Comparison of ENCODE assay signal across 15 cellular contexts in genomic region chr5:150541895-150542294, GRCh38. TPM values are rescaled to one million over a fixed set of nuclear protein-coding genes. Genes with fewer than 3 reads are reported as not detected.
DNase-seq lines count a peak whose midpoint lies in the region; ATAC-seq and TF ChIP-seq lines count a peak whose summit lies in the region.
"Had no signal": no experiment of that assay in that cellular context is flagged by ENCODE, and none has a peak within 500 bp of the region (broad histone marks: within the 10 kb centered on the region; RNA-seq: fewer than 3 reads in every experiment).

No MANE protein-coding gene starts in this region.

- H3K9me2 ChIP-seq in PC-3 (replicated peaks; ENCODE audit: low read length) = no peaks in the 10 kb centered on the region

- H3K4me1 Mint-ChIP-seq in osteocyte (ENCODE audit: unreplicated experiment) (peaks cover 28% of the 10 kb centered on the region), WTC11 (peaks cover 2% of the 10 kb centered on the region)
- H3K4me1 Mint-ChIP-seq: activated T-helper 17 cell treated with anti-CD3 and anti-CD28 coated beads, Interleukin-2, amount 50 U/mL, for 72 hours; immature natural killer cell; natural killer cell had no signal

- H3K4me3 ChIP-seq in AG04450 (ENCODE audit: low read depth, low read length) = no peak overlapping the region
- H3K4me3 ChIP-seq in PC-3 (ENCODE audit: low read length) = no peak overlapping the region
- no peak overlapping the region for H3K4me3 ChIP-seq in esophagus squamous epithelium
- H3K4me3 ChIP-seq: K562 had no signal

- intact Hi-C loops in PC-3 (cut with micrococcal nuclease) = no loop called here
- intact Hi-C loops in esophagus squamous epithelium (cut with DNase I) = loop anchor here (5.0 kb wide), 1 partner anchor 85 kb away; no protein-coding TSS in a partner anchor

- no peak for TF ChIP-seq CTCF in AG04450 (IDR thresholded peaks at IDR 0.05; ENCODE audit: low read depth, low read length)
- no peak for TF ChIP-seq CTCF in PC-3 (conservative IDR thresholded peaks at IDR 0.05; ENCODE audit: low read depth, low read length)
- no peak for TF ChIP-seq CTCF in esophagus squamous epithelium (IDR thresholded peaks at IDR 0.05)
- TF ChIP-seq CTCF in osteocyte (IDR thresholded peaks at IDR 0.05) = no peak
- TF ChIP-seq CTCF in WTC11 (IDR thresholded peaks at IDR 0.05) = no peak

- no peaks in the 10 kb centered on the region for H3K27me3 Mint-ChIP-seq in osteocyte (ENCODE audit: unreplicated experiment)
- H3K27me3 Mint-ChIP-seq in WTC11 (ENCODE audit: low read depth) = no peaks in the 10 kb centered on the region
- H3K27me3 Mint-ChIP-seq: activated T-helper 17 cell treated with anti-CD3 and anti-CD28 coated beads, Interleukin-2, amount 50 U/mL, for 72 hours had no signal

- no peak overlapping the region for H3K9ac ChIP-seq in PC-3 (ENCODE audit: low read length)

- no TSS peak for BruUV-seq in PC-3 (replicated peaks; lab: Mats Ljungman, UMichigan)

- no peak for DNase-seq in AG04450 (ENCODE audit: low read depth, low spot score)
- DNase-seq in PC-3 = peak; percentile 56
- DNase-seq in esophagus squamous epithelium (lab: John Stamatoyannopoulos, UW) = no peak
- DNase-seq in osteocyte (ENCODE audit: extremely low spot score, unreplicated experiment) = no peak
- DNase-seq in WTC11 (ENCODE audit: low spot score) = no peak
- DNase-seq in NOMO-1 (lab: John Stamatoyannopoulos, UW; ENCODE audit: unreplicated experiment in 2 of 2) = no peak
- DNase-seq: activated CD4-positive, alpha-beta T cell treated with anti-CD3 and anti-CD28 coated beads for 4 hours; immature natural killer cell; natural killer cell; NCI-H2081; NK-92 treated with Interleukin-12 subunit alpha and Interleukin-12 subunit beta, amount 100 ng/mL, for 24 hours had no signal

- no peaks in the 10 kb centered on the region for H4K20me1 ChIP-seq in PC-3 (ENCODE audit: low read length)

- peak overlapping the region; percentile 93 for H3K27ac Mint-ChIP-seq in osteocyte (ENCODE audit: unreplicated experiment)
- no peak overlapping the region for H3K27ac Mint-ChIP-seq in WTC11
- H3K27ac Mint-ChIP-seq: activated T-helper 17 cell treated with anti-CD3 and anti-CD28 coated beads, Interleukin-2, amount 50 U/mL, for 72 hours; immature natural killer cell; natural killer cell had no signal

- H2AFZ ChIP-seq in PC-3 (ENCODE audit: low read length) = no peak overlapping the region

- H3K9me3 Mint-ChIP-seq in osteocyte (ENCODE audit: unreplicated experiment) (no peaks in the 10 kb centered on the region), WTC11 (peaks cover 10% of the 10 kb centered on the region)
- H3K9me3 Mint-ChIP-seq: activated T-helper 17 cell treated with anti-CD3 and anti-CD28 coated beads, Interleukin-2, amount 50 U/mL, for 72 hours; immature natural killer cell; natural killer cell had no signal

- POLR2A ChIA-PET in AG04450 (lab: Yijun Ruan, JAX) (interaction anchor here (1.1 kb wide), 1 partner anchor 83 kb away, joined by 3 read pairs; no protein-coding TSS in a partner anchor), PC-3 (lab: Charles Lee; ENCODE audit: unreplicated experiment) (no interaction called here), WTC11 (lab: Charles Lee) (no interaction called here)

- H3K9me3 ChIP-seq in AG04450 (ENCODE audit: control insufficient read depth, insufficient read depth, low read length) (no peaks in the 10 kb centered on the region; the same call in 1 of the 2 replicates), PC-3 (ENCODE audit: low read length) (no peaks in the 10 kb centered on the region), esophagus squamous epithelium (no peaks in the 10 kb centered on the region)

- H3K27me3 ChIP-seq in AG04450 (ENCODE audit: control insufficient read depth, insufficient read depth, low read length) = no peaks in the 10 kb centered on the region
- H3K27me3 ChIP-seq in PC-3 (ENCODE audit: low read length) = no peaks in the 10 kb centered on the region
- H3K27me3 ChIP-seq in esophagus squamous epithelium = no peaks in the 10 kb centered on the region

- no peaks in the 10 kb centered on the region for H3K79me2 ChIP-seq in PC-3 (ENCODE audit: low read length)

- peak; percentile 15 for ATAC-seq in PC-3
- no peak for ATAC-seq in WTC11
- ATAC-seq in GM18517 (IDR thresholded peaks at IDR 0.05; ENCODE audit: unreplicated experiment) = no peak
- no peak for ATAC-seq in HG03378 (IDR thresholded peaks at IDR 0.05; ENCODE audit: unreplicated experiment)
- ATAC-seq: activated T-helper 17 cell treated with anti-CD3 and anti-CD28 coated beads, Interleukin-2, amount 50 U/mL, for 72 hours; K562; natural killer cell had no signal

- peaks cover 34% of the 10 kb centered on the region for H3K36me3 ChIP-seq in PC-3 (ENCODE audit: low read depth, low read length)
- H3K36me3 ChIP-seq in esophagus squamous epithelium = peaks cover 23 to 96% (median 26%) of the 10 kb centered on the region in 3 donors

- CTCF ChIA-PET in AG04450 (lab: Charles Lee) = interaction anchor here (1.1 to 6.6 kb wide), 4 partner anchors 17 to 84 kb away, joined by 3 to 52 read pairs (median 4); no protein-coding TSS in a partner anchor
- CTCF ChIA-PET in PC-3 (lab: Charles Lee) = no interaction called here
- CTCF ChIA-PET in WTC11 (lab: Charles Lee) = interaction anchor here (1.0 to 1.5 kb wide), 3 partner anchors 17 to 85 kb away, joined by 3 to 7 read pairs (median 3); no protein-coding TSS in a partner anchor

- H3K4me1 ChIP-seq in PC-3 (ENCODE audit: insufficient read depth, low read length) = peaks cover 14% of the 10 kb centered on the region
- H3K4me1 ChIP-seq in esophagus squamous epithelium = peaks cover 18 to 52% (median 24%) of the 10 kb centered on the region in 3 donors

- H3K36me3 Mint-ChIP-seq in osteocyte (ENCODE audit: unreplicated experiment) (peaks cover 48% of the 10 kb centered on the region), WTC11 (peaks cover 54% of the 10 kb centered on the region)
- H3K36me3 Mint-ChIP-seq: immature natural killer cell, natural killer cell had no signal

- no peaks in the 10 kb centered on the region for H3F3A ChIP-seq in PC-3 (ENCODE audit: low read length, unreplicated experiment)

- no peak overlapping the region for H3K4me2 ChIP-seq in PC-3 (ENCODE audit: low read length)

- TF ChIP-seq POLR2A in esophagus squamous epithelium (IDR thresholded peaks at IDR 0.05) = no peak

- H3K4me3 Mint-ChIP-seq in osteocyte (ENCODE audit: unreplicated experiment) = peak overlapping the region; percentile 22
- H3K4me3 Mint-ChIP-seq in WTC11 = no peak overlapping the region
- H3K4me3 Mint-ChIP-seq: activated T-helper 17 cell treated with anti-CD3 and anti-CD28 coated beads, Interleukin-2, amount 50 U/mL, for 72 hours; immature natural killer cell; natural killer cell had no signal

- H3K27ac ChIP-seq in AG04450 (ENCODE audit: low read depth, low read length) (peak overlapping the region; percentile 90), PC-3 (ENCODE audit: low read length) (peak overlapping the region; percentile 44), esophagus squamous epithelium (peak overlapping the region; percentile 81 to 93 (median 88))

TF ChIP-seq in WTC11, 78 proteins besides CTCF, POLR2A, EP300 and RAD21 (continues in another document):
- no peak for TF ChIP-seq MXD4 (CRISPR knock-in tag; IDR thresholded peaks at IDR 0.05; ENCODE audit: borderline replicate concordance)
- TF ChIP-seq ATF1 (CRISPR knock-in tag; IDR thresholded peaks at IDR 0.05) = no peak
- no peak for TF ChIP-seq ZNF138 (CRISPR knock-in tag; conservative IDR thresholded peaks at IDR 0.05)
- no peak for TF ChIP-seq PRDM15 (CRISPR knock-in tag; IDR thresholded peaks at IDR 0.05)
- TF ChIP-seq IRF2 (CRISPR knock-in tag; IDR thresholded peaks at IDR 0.05; ENCODE audit: borderline replicate concordance, low read depth) = no peak
- TF ChIP-seq SMAD4 (CRISPR knock-in tag; IDR thresholded peaks at IDR 0.05) = no peak

RNA-seq across cellular contexts. Expression of gene NDST1, which starts 34.0 kb away (rescaled TPM):
- polyA plus RNA-seq in AG04450 (2011; rRNA removed) = 52.2 and 63.2 TPM in 2 replicates
- 69.4 and 93.7 TPM in 2 replicates for polyA minus RNA-seq in AG04450 (2011; rRNA and poly(A)+ RNA removed)
- 42.6 and 46.1 TPM in 2 replicates for total RNA-seq in PC-3 (2014; rRNA removed)
- total RNA-seq in esophagus squamous epithelium = 100 to 1,000 TPM in 3 of 4 donors, 10 to 100 TPM in 1; 76.5 to 205 (median 118) TPM
- total RNA-seq in osteocyte = 110 and 118 TPM in 2 replicates
- total RNA-seq in WTC11 (2021) = 58.1 to 69.9 TPM (median 61.5 TPM) in 3 replicates
